20 cellular contexts compared by ENCODE assay signal in the genomic region with DNA sequence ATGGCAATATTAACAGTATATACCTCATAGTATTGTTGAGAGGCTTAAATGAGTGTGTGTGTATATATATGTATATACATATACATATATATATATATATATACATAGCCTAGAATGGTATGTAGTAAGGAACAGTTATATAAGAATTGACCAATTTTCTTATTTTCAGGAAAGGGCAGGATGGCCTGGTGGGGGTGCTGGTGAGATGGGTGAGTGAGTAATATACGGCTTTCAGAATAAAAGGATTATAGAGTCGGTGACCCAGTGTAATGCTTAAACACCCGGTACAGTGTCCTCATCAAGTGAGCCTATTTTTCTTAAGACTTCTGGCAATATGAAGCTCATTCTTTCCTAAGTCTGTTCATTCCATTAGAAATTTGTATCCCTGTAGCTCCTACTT. TPM values are rescaled to one million over a fixed set of nuclear protein-coding genes. Genes with fewer than 3 reads are reported as not detected.
"Had no signal": no experiment of that assay in that cellular context is flagged by ENCODE, and none has a peak within 500 bp of the region (broad histone marks: within the 10 kb centered on the region; RNA-seq: fewer than 3 reads in every experiment).

No MANE protein-coding gene starts in this region.

- H3K4me3 ChIP-seq: body of pancreas, dorsolateral prefrontal cortex, esophagus squamous epithelium, heart left ventricle, mucosa of descending colon, right lobe of liver, tibial nerve had no signal

- H3K4me1 ChIP-seq: body of pancreas, esophagus squamous epithelium, heart left ventricle, right lobe of liver, tibial nerve had no signal

- ATAC-seq: activated naive CD4-positive, alpha-beta T cell treated with anti-CD3 and anti-CD28 coated beads, Interleukin-2, amount 50 U/mL, for 72 hours; activated T-cell treated with anti-CD3 and anti-CD28 coated beads, Interleukin-2, amount 50 U/mL, for 4 hours; body of pancreas; heart left ventricle; mucosa of descending colon; naive thymus-derived CD8-positive, alpha-beta T cell; right lobe of liver; stimulated activated effector memory CD8-positive, alpha-beta T cell treated with anti-CD3 and anti-CD28 coated beads, Interleukin-12 subunit alpha, Interleukin-12 subunit beta, amount 100 ng/mL, for 72 hours had no signal

- H3K9me3 Mint-ChIP-seq: activated CD4-positive, alpha-beta memory T cell treated with anti-CD3 and anti-CD28 coated beads for 36 hours; activated T-cell treated with anti-CD3 and anti-CD28 coated beads, Interleukin-2, amount 50 U/mL, for 4 hours; stimulated activated effector memory CD8-positive, alpha-beta T cell treated with anti-CD3 and anti-CD28 coated beads, Interleukin-12 subunit alpha, Interleukin-12 subunit beta, amount 100 ng/mL, for 72 hours; T-helper 2 cell treated with Interferon-gamma antibody and Interleukin-4, amounts not matched to agents 5 μg/mL and 100 μg/mL, for 36 hours had no signal

- H3K4me1 Mint-ChIP-seq: naive thymus-derived CD8-positive, alpha-beta T cell; stimulated activated effector memory CD8-positive, alpha-beta T cell treated with anti-CD3 and anti-CD28 coated beads, Interleukin-12 subunit alpha, Interleukin-12 subunit beta, amount 100 ng/mL, for 72 hours had no signal

- H3K4me3 Mint-ChIP-seq: activated CD4-positive, alpha-beta memory T cell treated with anti-CD3 and anti-CD28 coated beads for 36 hours; activated T-cell treated with anti-CD3 and anti-CD28 coated beads, Interleukin-2, amount 50 U/mL, for 4 hours; naive thymus-derived CD8-positive, alpha-beta T cell; stimulated activated effector memory CD8-positive, alpha-beta T cell treated with anti-CD3 and anti-CD28 coated beads, Interleukin-12 subunit alpha, Interleukin-12 subunit beta, amount 100 ng/mL, for 72 hours; T-helper 2 cell treated with Interferon-gamma antibody and Interleukin-4, amounts not matched to agents 5 μg/mL and 100 μg/mL, for 36 hours had no signal

- H3K27me3 ChIP-seq: body of pancreas, dorsolateral prefrontal cortex, esophagus squamous epithelium, heart left ventricle, neutrophil, right lobe of liver, tibial nerve had no signal

- DNase-seq: activated CD4-positive, alpha-beta memory T cell treated with anti-CD3 and anti-CD28 coated beads for 36 hours; activated CD4-positive, alpha-beta T cell treated with anti-CD3 and anti-CD28 coated beads for 1 hour; activated effector memory CD4-positive, alpha-beta T cell treated with anti-CD3 and anti-CD28 coated beads, Interleukin-2, amount 50 U/mL, for 16 hours; activated T-cell treated with anti-CD3 and anti-CD28 coated beads, Interleukin-2, amount 50 U/mL, for 4 hours; amniotic stem cell; body of pancreas; cerebellar nuclear complex; dorsolateral prefrontal cortex; esophagus squamous epithelium; heart left ventricle; mammary epithelial cell; mucosa of descending colon; naive thymus-derived CD8-positive, alpha-beta T cell; posterior cingulate gyrus; right lobe of liver had no signal

- H3K9me3 ChIP-seq: body of pancreas, esophagus squamous epithelium, mucosa of descending colon, neutrophil, right lobe of liver had no signal

- H3K36me3 ChIP-seq: esophagus squamous epithelium, heart left ventricle, neutrophil, right lobe of liver, tibial nerve had no signal

- H3K36me3 Mint-ChIP-seq: activated CD4-positive, alpha-beta memory T cell treated with anti-CD3 and anti-CD28 coated beads for 36 hours; activated naive CD4-positive, alpha-beta T cell treated with anti-CD3 and anti-CD28 coated beads, Interleukin-2, amount 50 U/mL, for 72 hours; naive thymus-derived CD8-positive, alpha-beta T cell; stimulated activated effector memory CD8-positive, alpha-beta T cell treated with anti-CD3 and anti-CD28 coated beads, Interleukin-12 subunit alpha, Interleukin-12 subunit beta, amount 100 ng/mL, for 72 hours had no signal

- H3K27ac ChIP-seq: body of pancreas, dorsolateral prefrontal cortex, esophagus squamous epithelium, heart left ventricle, neutrophil, right lobe of liver, tibial nerve had no signal

- H3K27ac Mint-ChIP-seq: activated CD4-positive, alpha-beta memory T cell treated with anti-CD3 and anti-CD28 coated beads for 36 hours; activated naive CD4-positive, alpha-beta T cell treated with anti-CD3 and anti-CD28 coated beads, Interleukin-2, amount 50 U/mL, for 72 hours; naive thymus-derived CD8-positive, alpha-beta T cell; stimulated activated effector memory CD8-positive, alpha-beta T cell treated with anti-CD3 and anti-CD28 coated beads, Interleukin-12 subunit alpha, Interleukin-12 subunit beta, amount 100 ng/mL, for 72 hours; T-helper 2 cell treated with Interferon-gamma antibody and Interleukin-4, amounts not matched to agents 5 μg/mL and 100 μg/mL, for 36 hours had no signal

RNA-seq across cellular contexts. Expression of gene FAM216B, which starts 11.7 kb away (rescaled TPM):
- total RNA-seq: activated CD4-positive, alpha-beta memory T cell treated with anti-CD3 and anti-CD28 coated beads for 36 hours; activated naive CD4-positive, alpha-beta T cell treated with anti-CD3 and anti-CD28 coated beads, Interleukin-2, amount 50 U/mL, for 72 hours; activated T-cell treated with anti-CD3 and anti-CD28 coated beads, Interleukin-2, amount 50 U/mL, for 4 hours; esophagus squamous epithelium; mammary epithelial cell; naive thymus-derived CD8-positive, alpha-beta T cell; right lobe of liver; tibial nerve had no signal
- polyA plus RNA-seq: mammary epithelial cell; naive thymus-derived CD8-positive, alpha-beta T cell had no signal
